ENCODE assay signal across 1 cellular context in the genomic region with DNA sequence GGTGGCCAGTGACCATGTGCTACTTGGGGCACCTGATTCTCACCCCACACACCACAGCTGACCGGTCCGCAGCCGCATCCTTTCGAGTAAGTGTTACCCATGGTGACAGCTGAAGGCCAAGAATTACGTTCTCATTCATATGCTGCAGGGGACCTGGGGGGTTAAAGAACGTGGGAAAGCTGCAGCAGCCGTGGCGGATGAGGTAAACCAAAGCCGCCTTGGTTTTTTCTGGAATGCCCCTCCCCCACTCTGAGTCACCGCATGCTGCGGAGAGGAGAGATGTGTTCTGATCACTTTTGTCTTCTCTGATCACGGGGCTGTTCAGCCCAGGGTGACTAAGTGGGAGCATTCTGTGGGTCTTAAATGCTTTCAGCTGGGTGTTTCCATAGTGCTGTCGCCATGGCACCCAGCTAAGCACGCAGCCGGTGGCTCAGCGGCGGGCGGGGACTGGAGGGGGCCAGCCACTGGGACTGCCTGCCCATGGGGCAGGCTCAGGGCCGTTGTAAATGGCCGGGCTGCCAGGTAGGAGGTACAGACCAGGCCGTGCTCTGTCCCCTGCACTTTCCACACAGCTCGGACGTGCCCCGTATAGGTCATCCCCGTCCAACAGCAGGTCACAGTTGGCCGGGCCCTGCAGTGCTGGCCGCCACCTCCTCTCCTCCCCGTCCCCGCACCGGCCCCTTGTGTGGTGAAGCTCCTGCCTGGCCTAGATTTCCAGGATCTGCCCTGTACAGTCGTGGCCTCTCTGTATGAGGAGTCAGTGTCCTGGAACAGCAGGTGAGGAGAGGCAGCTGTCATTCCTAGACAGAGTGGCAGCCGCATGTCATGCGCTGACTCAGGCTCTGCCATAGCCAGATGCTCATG.
TF ChIP-seq lines count a peak whose summit lies in the region.

No MANE protein-coding gene starts in this region.

TF ChIP-seq in K562, 482 proteins besides CTCF, POLR2A, EP300 and RAD21 (continued from another document and continues in another):
- TF ChIP-seq, protein P1, sequence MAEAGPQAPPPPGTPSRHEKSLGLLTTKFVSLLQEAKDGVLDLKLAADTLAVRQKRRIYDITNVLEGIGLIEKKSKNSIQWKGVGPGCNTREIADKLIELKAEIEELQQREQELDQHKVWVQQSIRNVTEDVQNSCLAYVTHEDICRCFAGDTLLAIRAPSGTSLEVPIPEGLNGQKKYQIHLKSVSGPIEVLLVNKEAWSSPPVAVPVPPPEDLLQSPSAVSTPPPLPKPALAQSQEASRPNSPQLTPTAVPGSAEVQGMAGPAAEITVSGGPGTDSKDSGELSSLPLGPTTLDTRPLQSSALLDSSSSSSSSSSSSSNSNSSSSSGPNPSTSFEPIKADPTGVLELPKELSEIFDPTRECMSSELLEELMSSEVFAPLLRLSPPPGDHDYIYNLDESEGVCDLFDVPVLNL (CRISPR knock-in tag; IDR thresholded peaks at IDR 0.05; ENCODE audit: low read depth), result no peak
- TF ChIP-seq E2F3 (CRISPR knock-in tag; IDR thresholded peaks at IDR 0.05), result no peak
- peak; percentile 41 for TF ChIP-seq HNRNPLL (IDR thresholded peaks at IDR 0.05; ENCODE audit: low read depth, low read length, poor library complexity, severe bottlenecking)
- TF ChIP-seq TFAP4 (CRISPR knock-in tag; IDR thresholded peaks at IDR 0.05; ENCODE audit: borderline replicate concordance), result peak; percentile 99
- no peak for TF ChIP-seq ZNF583 (CRISPR knock-in tag; IDR thresholded peaks at IDR 0.05)
- TF ChIP-seq ZNF707 (CRISPR knock-in tag; conservative IDR thresholded peaks at IDR 0.05), result no peak
- TF ChIP-seq NR3C1 (CRISPR knock-in tag; IDR thresholded peaks at IDR 0.05), result no peak
- TF ChIP-seq FOXJ2 (tag; IDR thresholded peaks at IDR 0.05), result peak; percentile 98
- TF ChIP-seq KAT2B (IDR thresholded peaks at IDR 0.05; ENCODE audit: low read depth, low read length), result no peak
- no peak for TF ChIP-seq U2AF2 (optimal IDR thresholded peaks at IDR 0.05; ENCODE audit: low read depth, low read length)
- TF ChIP-seq, protein P2, sequence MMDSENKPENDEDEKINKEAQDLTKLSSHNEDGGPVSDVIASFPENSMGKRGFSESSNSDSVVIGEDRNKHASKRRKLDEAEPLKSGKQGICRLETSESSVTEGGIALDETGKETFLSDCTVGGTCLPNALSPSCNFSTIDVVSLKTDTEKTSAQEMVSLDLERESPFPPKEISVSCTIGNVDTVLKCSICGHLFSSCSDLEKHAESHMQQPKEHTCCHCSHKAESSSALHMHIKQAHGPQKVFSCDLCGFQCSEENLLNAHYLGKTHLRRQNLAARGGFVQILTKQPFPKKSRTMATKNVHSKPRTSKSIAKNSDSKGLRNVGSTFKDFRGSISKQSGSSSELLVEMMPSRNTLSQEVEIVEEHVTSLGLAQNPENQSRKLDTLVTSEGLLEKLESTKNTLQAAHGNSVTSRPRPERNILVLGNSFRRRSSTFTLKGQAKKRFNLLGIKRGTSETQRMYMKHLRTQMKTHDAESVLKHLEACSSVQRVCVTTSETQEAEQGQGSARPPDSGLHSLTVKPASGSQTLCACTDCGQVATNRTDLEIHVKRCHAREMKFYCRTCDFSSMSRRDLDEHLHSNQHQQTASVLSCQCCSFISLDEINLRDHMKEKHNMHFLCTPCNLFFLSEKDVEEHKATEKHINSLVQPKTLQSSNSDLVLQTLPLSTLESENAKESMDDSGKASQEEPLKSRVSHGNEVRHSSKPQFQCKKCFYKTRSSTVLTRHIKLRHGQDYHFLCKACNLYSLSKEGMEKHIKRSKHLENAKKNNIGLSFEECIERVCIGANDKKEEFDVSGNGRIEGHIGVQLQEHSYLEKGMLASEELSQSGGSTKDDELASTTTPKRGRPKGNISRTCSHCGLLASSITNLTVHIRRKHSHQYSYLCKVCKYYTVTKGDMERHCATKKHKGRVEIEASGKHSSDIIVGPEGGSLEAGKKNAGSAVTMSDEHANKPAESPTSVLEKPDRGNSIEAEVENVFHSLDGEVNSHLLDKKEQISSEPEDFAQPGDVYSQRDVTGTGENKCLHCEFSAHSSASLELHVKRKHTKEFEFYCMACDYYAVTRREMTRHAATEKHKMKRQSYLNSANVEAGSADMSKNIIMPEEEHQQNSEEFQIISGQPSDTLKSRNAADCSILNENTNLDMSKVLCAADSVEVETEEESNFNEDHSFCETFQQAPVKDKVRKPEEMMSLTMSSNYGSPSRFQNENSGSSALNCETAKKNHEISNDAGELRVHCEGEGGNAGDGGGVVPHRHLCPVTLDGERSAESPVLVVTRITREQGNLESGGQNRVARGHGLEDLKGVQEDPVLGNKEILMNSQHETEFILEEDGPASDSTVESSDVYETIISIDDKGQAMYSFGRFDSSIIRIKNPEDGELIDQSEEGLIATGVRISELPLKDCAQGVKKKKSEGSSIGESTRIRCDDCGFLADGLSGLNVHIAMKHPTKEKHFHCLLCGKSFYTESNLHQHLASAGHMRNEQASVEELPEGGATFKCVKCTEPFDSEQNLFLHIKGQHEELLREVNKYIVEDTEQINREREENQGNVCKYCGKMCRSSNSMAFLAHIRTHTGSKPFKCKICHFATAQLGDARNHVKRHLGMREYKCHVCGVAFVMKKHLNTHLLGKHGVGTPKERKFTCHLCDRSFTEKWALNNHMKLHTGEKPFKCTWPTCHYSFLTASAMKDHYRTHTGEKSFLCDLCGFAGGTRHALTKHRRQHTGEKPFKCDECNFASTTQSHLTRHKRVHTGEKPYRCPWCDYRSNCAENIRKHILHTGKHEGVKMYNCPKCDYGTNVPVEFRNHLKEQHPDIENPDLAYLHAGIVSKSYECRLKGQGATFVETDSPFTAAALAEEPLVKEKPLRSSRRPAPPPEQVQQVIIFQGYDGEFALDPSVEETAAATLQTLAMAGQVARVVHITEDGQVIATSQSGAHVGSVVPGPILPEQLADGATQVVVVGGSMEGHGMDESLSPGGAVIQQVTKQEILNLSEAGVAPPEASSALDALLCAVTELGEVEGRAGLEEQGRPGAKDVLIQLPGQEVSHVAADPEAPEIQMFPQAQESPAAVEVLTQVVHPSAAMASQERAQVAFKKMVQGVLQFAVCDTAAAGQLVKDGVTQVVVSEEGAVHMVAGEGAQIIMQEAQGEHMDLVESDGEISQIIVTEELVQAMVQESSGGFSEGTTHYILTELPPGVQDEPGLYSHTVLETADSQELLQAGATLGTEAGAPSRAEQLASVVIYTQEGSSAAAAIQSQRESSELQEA (IDR thresholded peaks at IDR 0.05; ENCODE audit: low read depth), result no peak
- TF ChIP-seq ZNF143 (CRISPR knock-in tag; IDR thresholded peaks at IDR 0.05), result no peak
- TF ChIP-seq U2AF1 (optimal IDR thresholded peaks at IDR 0.05; ENCODE audit: low read depth, low read length), result no peak
- TF ChIP-seq PTRF (tag; IDR thresholded peaks at IDR 0.05), result no peak
- peak; percentile 75 for TF ChIP-seq SMAD4 (CRISPR knock-in tag; conservative IDR thresholded peaks at IDR 0.05)
- no peak for TF ChIP-seq ZBTB5 (IDR thresholded peaks at IDR 0.05)
- TF ChIP-seq MTA2 (IDR thresholded peaks at IDR 0.05; ENCODE audit: low read depth), result no peak
- TF ChIP-seq PRMT5 (CRISPR knock-in tag; IDR thresholded peaks at IDR 0.05), result no peak
- no peak for TF ChIP-seq BDP1 (IDR thresholded peaks at IDR 0.05; ENCODE audit: insufficient read depth, insufficient read length)
- TF ChIP-seq STAT5A (IDR thresholded peaks at IDR 0.05; ENCODE audit: borderline replicate concordance, low read length), result peak; percentile 38; the same call in 1 of the 2 replicates
- TF ChIP-seq ZNF75A (CRISPR knock-in tag; IDR thresholded peaks at IDR 0.05), result no peak
- TF ChIP-seq, protein P3, sequence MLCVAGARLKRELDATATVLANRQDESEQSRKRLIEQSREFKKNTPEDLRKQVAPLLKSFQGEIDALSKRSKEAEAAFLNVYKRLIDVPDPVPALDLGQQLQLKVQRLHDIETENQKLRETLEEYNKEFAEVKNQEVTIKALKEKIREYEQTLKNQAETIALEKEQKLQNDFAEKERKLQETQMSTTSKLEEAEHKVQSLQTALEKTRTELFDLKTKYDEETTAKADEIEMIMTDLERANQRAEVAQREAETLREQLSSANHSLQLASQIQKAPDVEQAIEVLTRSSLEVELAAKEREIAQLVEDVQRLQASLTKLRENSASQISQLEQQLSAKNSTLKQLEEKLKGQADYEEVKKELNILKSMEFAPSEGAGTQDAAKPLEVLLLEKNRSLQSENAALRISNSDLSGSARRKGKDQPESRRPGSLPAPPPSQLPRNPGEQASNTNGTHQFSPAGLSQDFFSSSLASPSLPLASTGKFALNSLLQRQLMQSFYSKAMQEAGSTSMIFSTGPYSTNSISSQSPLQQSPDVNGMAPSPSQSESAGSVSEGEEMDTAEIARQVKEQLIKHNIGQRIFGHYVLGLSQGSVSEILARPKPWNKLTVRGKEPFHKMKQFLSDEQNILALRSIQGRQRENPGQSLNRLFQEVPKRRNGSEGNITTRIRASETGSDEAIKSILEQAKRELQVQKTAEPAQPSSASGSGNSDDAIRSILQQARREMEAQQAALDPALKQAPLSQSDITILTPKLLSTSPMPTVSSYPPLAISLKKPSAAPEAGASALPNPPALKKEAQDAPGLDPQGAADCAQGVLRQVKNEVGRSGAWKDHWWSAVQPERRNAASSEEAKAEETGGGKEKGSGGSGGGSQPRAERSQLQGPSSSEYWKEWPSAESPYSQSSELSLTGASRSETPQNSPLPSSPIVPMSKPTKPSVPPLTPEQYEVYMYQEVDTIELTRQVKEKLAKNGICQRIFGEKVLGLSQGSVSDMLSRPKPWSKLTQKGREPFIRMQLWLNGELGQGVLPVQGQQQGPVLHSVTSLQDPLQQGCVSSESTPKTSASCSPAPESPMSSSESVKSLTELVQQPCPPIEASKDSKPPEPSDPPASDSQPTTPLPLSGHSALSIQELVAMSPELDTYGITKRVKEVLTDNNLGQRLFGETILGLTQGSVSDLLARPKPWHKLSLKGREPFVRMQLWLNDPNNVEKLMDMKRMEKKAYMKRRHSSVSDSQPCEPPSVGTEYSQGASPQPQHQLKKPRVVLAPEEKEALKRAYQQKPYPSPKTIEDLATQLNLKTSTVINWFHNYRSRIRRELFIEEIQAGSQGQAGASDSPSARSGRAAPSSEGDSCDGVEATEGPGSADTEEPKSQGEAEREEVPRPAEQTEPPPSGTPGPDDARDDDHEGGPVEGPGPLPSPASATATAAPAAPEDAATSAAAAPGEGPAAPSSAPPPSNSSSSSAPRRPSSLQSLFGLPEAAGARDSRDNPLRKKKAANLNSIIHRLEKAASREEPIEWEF (CRISPR knock-in tag; IDR thresholded peaks at IDR 0.05), result peak; percentile 53; the same call in 1 of the 2 replicates
- TF ChIP-seq ZNF3 (CRISPR knock-in tag; IDR thresholded peaks at IDR 0.05), result no peak
- TF ChIP-seq KAT8 (IDR thresholded peaks at IDR 0.05; ENCODE audit: low read depth), result no peak
- no peak for TF ChIP-seq ZNF436 (CRISPR knock-in tag; IDR thresholded peaks at IDR 0.05)
- TF ChIP-seq ZNF695 (CRISPR knock-in tag; IDR thresholded peaks at IDR 0.05), result no peak
- TF ChIP-seq, protein P4, sequence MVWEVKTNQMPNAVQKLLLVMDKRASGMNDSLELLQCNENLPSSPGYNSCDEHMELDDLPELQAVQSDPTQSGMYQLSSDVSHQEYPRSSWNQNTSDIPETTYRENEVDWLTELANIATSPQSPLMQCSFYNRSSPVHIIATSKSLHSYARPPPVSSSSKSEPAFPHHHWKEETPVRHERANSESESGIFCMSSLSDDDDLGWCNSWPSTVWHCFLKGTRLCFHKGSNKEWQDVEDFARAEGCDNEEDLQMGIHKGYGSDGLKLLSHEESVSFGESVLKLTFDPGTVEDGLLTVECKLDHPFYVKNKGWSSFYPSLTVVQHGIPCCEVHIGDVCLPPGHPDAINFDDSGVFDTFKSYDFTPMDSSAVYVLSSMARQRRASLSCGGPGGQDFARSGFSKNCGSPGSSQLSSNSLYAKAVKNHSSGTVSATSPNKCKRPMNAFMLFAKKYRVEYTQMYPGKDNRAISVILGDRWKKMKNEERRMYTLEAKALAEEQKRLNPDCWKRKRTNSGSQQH (CRISPR knock-in tag; IDR thresholded peaks at IDR 0.05), result no peak
- peak; percentile 73; the same call in 1 of the 2 replicates for TF ChIP-seq ZNF24 (IDR thresholded peaks at IDR 0.05)
- TF ChIP-seq POLR2G (IDR thresholded peaks at IDR 0.05; ENCODE audit: low read depth, low read length), result peak; percentile 41; the same call in 1 of the 2 replicates
- no peak for TF ChIP-seq TAF7 (tag; IDR thresholded peaks at IDR 0.05)
- TF ChIP-seq SMC3 (conservative IDR thresholded peaks at IDR 0.05; ENCODE audit: insufficient read depth, low read depth, low read length), result no peak
- TF ChIP-seq TCFL5 (CRISPR knock-in tag; conservative IDR thresholded peaks at IDR 0.05), result no peak
- TF ChIP-seq GTF2F1 (IDR thresholded peaks at IDR 0.05; ENCODE audit: low read depth, low read length), result no peak
- no peak for TF ChIP-seq ZNF507 (tag; conservative IDR thresholded peaks at IDR 0.05)
- TF ChIP-seq MTF1 (CRISPR knock-in tag; IDR thresholded peaks at IDR 0.05; ENCODE audit: borderline replicate concordance), result no peak
- TF ChIP-seq, protein P5, sequence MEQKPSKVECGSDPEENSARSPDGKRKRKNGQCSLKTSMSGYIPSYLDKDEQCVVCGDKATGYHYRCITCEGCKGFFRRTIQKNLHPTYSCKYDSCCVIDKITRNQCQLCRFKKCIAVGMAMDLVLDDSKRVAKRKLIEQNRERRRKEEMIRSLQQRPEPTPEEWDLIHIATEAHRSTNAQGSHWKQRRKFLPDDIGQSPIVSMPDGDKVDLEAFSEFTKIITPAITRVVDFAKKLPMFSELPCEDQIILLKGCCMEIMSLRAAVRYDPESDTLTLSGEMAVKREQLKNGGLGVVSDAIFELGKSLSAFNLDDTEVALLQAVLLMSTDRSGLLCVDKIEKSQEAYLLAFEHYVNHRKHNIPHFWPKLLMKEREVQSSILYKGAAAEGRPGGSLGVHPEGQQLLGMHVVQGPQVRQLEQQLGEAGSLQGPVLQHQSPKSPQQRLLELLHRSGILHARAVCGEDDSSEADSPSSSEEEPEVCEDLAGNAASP (IDR thresholded peaks at IDR 0.05), result no peak
- no peak for TF ChIP-seq ZNF184 (CRISPR knock-in tag; IDR thresholded peaks at IDR 0.05)
